ENCODE assay signal across 8 cellular contexts in genomic region chr7:135620980-135621850, GRCh38. TPM values are rescaled to one million over a fixed set of nuclear protein-coding genes. Genes with fewer than 3 reads are reported as not detected.
A peak's percentile ranks its signal among the peaks of the same experiment; 100 is the strongest.
DNase-seq lines count a peak whose midpoint lies in the region; ATAC-seq, FAIRE-seq and TF ChIP-seq lines count a peak whose summit lies in the region.

No MANE protein-coding gene starts in this region.

- peak; percentile 95 for ATAC-seq in IMR-90 (ENCODE audit: low read depth)
- ATAC-seq in GM19397 (IDR thresholded peaks at IDR 0.05; ENCODE audit: unreplicated experiment): no peak

- peak overlapping the region; percentile 48; the same call in 1 of the 2 replicates for H2BK20ac ChIP-seq in IMR-90 (ENCODE audit: low read depth, low read length)

- peak; percentile 93 for TF ChIP-seq CTCF in IMR-90 (conservative IDR thresholded peaks at IDR 0.05; ENCODE audit: low read depth, low read length)
- TF ChIP-seq CTCF in OCI-LY1 (IDR thresholded peaks at IDR 0.05; ENCODE audit: low read length): peak; percentile 99
- peak; percentile 80 for TF ChIP-seq CTCF in cardiac fibroblast (IDR thresholded peaks at IDR 0.05; ENCODE audit: low read depth, low read length)
- TF ChIP-seq CTCF in keratinocyte (optimal IDR thresholded peaks at IDR 0.05 in 1 of 3, IDR thresholded peaks at IDR 0.05 in 1 of 3, conservative IDR thresholded peaks at IDR 0.05 in 1 of 3; ENCODE audit: extremely low read depth in 1 of 3, insufficient read depth in 2 of 3, low read length in 3 of 3): peak in 2 of 3 experiments; percentile 63 to 72
- peak; percentile 65 to 88 (median 72) for TF ChIP-seq CTCF in thyroid gland (IDR thresholded peaks at IDR 0.05)

- TF ChIP-seq RAD21 in IMR-90 (IDR thresholded peaks at IDR 0.05; ENCODE audit: low read length): peak; percentile 76

- in situ Hi-C loops in IMR-90 (cut with MboI; ENCODE audit: low sequenced_read_pairs): no loop called here

- H4K20me1 ChIP-seq in IMR-90 (ENCODE audit: insufficient read depth, low read length) (no peaks in the 10 kb centered on the region), OCI-LY1 (ENCODE audit: insufficient read depth, low read length) (no peaks in the 10 kb centered on the region), keratinocyte (ENCODE audit: control insufficient read depth, extremely low read depth, insufficient read depth, low read length) (no peaks in the 10 kb centered on the region)

- H3K9ac ChIP-seq in IMR-90 (ENCODE audit: low read depth, low read length) (no peak overlapping the region), OCI-LY1 (ENCODE audit: low read length) (no peak overlapping the region), keratinocyte (ENCODE audit: control insufficient read depth, extremely low read depth, insufficient read depth, low read length) (no peak overlapping the region)

- H3K27me3 ChIP-seq in IMR-90 (ENCODE audit: control insufficient read depth, insufficient read depth, low read length): no peaks in the 10 kb centered on the region
- H3K27me3 ChIP-seq in OCI-LY1 (ENCODE audit: insufficient read depth, low read length): no peaks in the 10 kb centered on the region
- H3K27me3 ChIP-seq in keratinocyte (ENCODE audit: control insufficient read depth, extremely low read depth, insufficient read depth, low read length): no peaks in the 10 kb centered on the region
- no peaks in the 10 kb centered on the region for H3K27me3 ChIP-seq in thyroid gland

- H2AFZ ChIP-seq in IMR-90 (replicated peaks; ENCODE audit: low read length, poor library complexity) (no peak overlapping the region), OCI-LY1 (ENCODE audit: low read length) (no peak overlapping the region), keratinocyte (ENCODE audit: control insufficient read depth, low read length) (no peak overlapping the region)

- H3K79me2 ChIP-seq in OCI-LY1 (ENCODE audit: insufficient read depth, low read length) (peaks cover 3% of the 10 kb centered on the region; the same call in 1 of the 2 replicates), keratinocyte (ENCODE audit: control insufficient read depth, insufficient read depth, low read length) (no peaks in the 10 kb centered on the region)

- no peaks in the 10 kb centered on the region for H3K9me3 ChIP-seq in IMR-90 (ENCODE audit: control insufficient read depth, insufficient read depth, low read length)
- no peaks in the 10 kb centered on the region for H3K9me3 ChIP-seq in OCI-LY1 (ENCODE audit: low read length)
- H3K9me3 ChIP-seq in keratinocyte (ENCODE audit: control insufficient read depth, low read depth, low read length): no peaks in the 10 kb centered on the region
- no peaks in the 10 kb centered on the region for H3K9me3 ChIP-seq in thyroid gland

- no peak overlapping the region; the same call in 1 of the 2 replicates for H3K4ac ChIP-seq in IMR-90 (ENCODE audit: low read depth, low read length)

- no peak for TF ChIP-seq POLR2A in IMR-90 (IDR thresholded peaks at IDR 0.05; ENCODE audit: low read depth, low read length)
- no peak for TF ChIP-seq POLR2A in thyroid gland (IDR thresholded peaks at IDR 0.05)

- H4K8ac ChIP-seq in IMR-90 (ENCODE audit: low read depth in 2 of 2, low read length in 2 of 2): peak overlapping the region in 1 of 2 experiments; percentile 72; a peak in 2 of 4 replicates

- no peak overlapping the region for H3K14ac ChIP-seq in IMR-90 (replicated peaks; ENCODE audit: low read depth, low read length)

- H3K23ac ChIP-seq in IMR-90 (ENCODE audit: low read depth, low read length): no peak overlapping the region

- H2BK5ac ChIP-seq in IMR-90 (ENCODE audit: low read depth, low read length, poor library complexity, severe bottlenecking): peak overlapping the region; percentile 88

- no peaks in the 10 kb centered on the region for H3K79me1 ChIP-seq in IMR-90 (ENCODE audit: low read depth in 1 of 2, low read length in 2 of 2)

- dilution Hi-C loops in IMR-90 (cut with HindIII; ENCODE audit: low sequenced_read_pairs, unreplicated experiment) (no loop called here), keratinocyte (cut with MboI; ENCODE audit: extremely low pct_ligation_motif_present, low sequenced_read_pairs) (no loop called here)

- no peak overlapping the region for H3K56ac ChIP-seq in IMR-90 (ENCODE audit: extremely low read depth, insufficient read depth, low read length)

- peak overlapping the region; percentile 54 for H3K4me2 ChIP-seq in IMR-90 (ENCODE audit: low read depth, low read length)
- H3K4me2 ChIP-seq in OCI-LY1 (ENCODE audit: low read length): no peak overlapping the region
- no peak overlapping the region for H3K4me2 ChIP-seq in keratinocyte (ENCODE audit: control insufficient read depth, extremely low read depth, insufficient read depth, low read depth, low read length)

- H4K91ac ChIP-seq in IMR-90 (ENCODE audit: insufficient read depth, low read depth, low read length): no peak overlapping the region

- CTCF ChIA-PET in IMR-90 (lab: Yijun Ruan, JAX): interaction anchor here (0.6 to 1.5 kb wide), 12 partner anchors 9 to 1837 kb away, joined by 3 to 12 read pairs (median 3); no protein-coding TSS in a partner anchor

- intact Hi-C loops in IMR-90 (cut with micrococcal nuclease) (loop anchor here (1.0 to 5.0 kb wide), 6 partner anchors 24 to 388 kb away; partner anchors contain the start of gene STMP1), thyroid gland (cut with DNase I) (no loop called here)

- no peaks in the 10 kb centered on the region for H3K9me1 ChIP-seq in IMR-90 (ENCODE audit: insufficient read depth, low read length)
- H3K9me1 ChIP-seq in keratinocyte (ENCODE audit: control insufficient read depth, extremely low read depth, insufficient read depth, low read length): no peaks in the 10 kb centered on the region

- no peak overlapping the region for H2AK9ac ChIP-seq in IMR-90 (replicated peaks; ENCODE audit: low read depth, low read length, poor library complexity)

- no peak overlapping the region for H4K5ac ChIP-seq in IMR-90 (ENCODE audit: low read depth, low read length)

- DNase-seq in NOMO-1 treated with DMSO at 0.1 percent for 48 hours (lab: John Stamatoyannopoulos, UW; ENCODE audit: unreplicated experiment): peak; percentile 7
- DNase-seq in NOMO-1 treated with dmso at 0.1 percent for 144 hours (lab: John Stamatoyannopoulos, UW; ENCODE audit: unreplicated experiment): no peak
- peak; percentile 91 for DNase-seq in IMR-90
- peak; percentile 92 to 94 for DNase-seq in cardiac fibroblast (ENCODE audit: low read depth in 2 of 2)
- peak; percentile 17 for DNase-seq in keratinocyte (ENCODE audit: low read depth, low spot score)
- DNase-seq in thyroid gland: peak; percentile 59 to 68

- H3K4me1 ChIP-seq in IMR-90 (ENCODE audit: control insufficient read depth, insufficient read depth, low read length) (no peaks in the 10 kb centered on the region), OCI-LY1 (ENCODE audit: insufficient read depth, low read length, severe bottlenecking) (no peaks in the 10 kb centered on the region), keratinocyte (ENCODE audit: control insufficient read depth, extremely low read depth, insufficient read depth, low read length) (peaks cover 5% of the 10 kb centered on the region), thyroid gland (no peaks in the 10 kb centered on the region)

- H3K36me3 ChIP-seq in IMR-90 (ENCODE audit: control insufficient read depth, insufficient read depth, low read length): peaks cover 27% of the 10 kb centered on the region
- H3K36me3 ChIP-seq in OCI-LY1 (ENCODE audit: insufficient read depth, low read length): peaks cover 91% of the 10 kb centered on the region
- peaks cover 7 to 29% of the 10 kb centered on the region in 2 experiments for H3K36me3 ChIP-seq in keratinocyte (ENCODE audit: control insufficient read depth in 2 of 2, extremely low read depth in 1 of 2, insufficient read depth in 2 of 2, low read length in 2 of 2)
- peaks cover 21 to 47% of the 10 kb centered on the region in 2 donors for H3K36me3 ChIP-seq in thyroid gland

- no CpG with 5 or more reads among the region's 1 CpG for whole genome bisulfite sequencing in IMR-90 (ENCODE audit: extremely low coverage in 2 of 2, insufficient read length in 1 of 2), 2 experiments
- WGBS in thyroid gland, 2 donors: 50% methylated on average over 1 of the region's 1 CpG

- POLR2A ChIA-PET in IMR-90 (lab: Charles Lee; ENCODE audit: unreplicated experiment): interaction anchor here (0.5 kb wide), 1 partner anchor 43 kb away, joined by 3 read pairs; no protein-coding TSS in a partner anchor

- peak overlapping the region; percentile 56; the same call in 1 of the 2 replicates for H3K27ac ChIP-seq in IMR-90 (ENCODE audit: insufficient read depth, low read length)
- H3K27ac ChIP-seq in OCI-LY1 (ENCODE audit: low read depth, low read length, poor library complexity, severe bottlenecking): no peak overlapping the region
- H3K27ac ChIP-seq in keratinocyte (ENCODE audit: control insufficient read depth, insufficient read depth, low read length): no peak overlapping the region
- peak overlapping the region in 1 of 3 donors; percentile 38 for H3K27ac ChIP-seq in thyroid gland

- H2BK120ac ChIP-seq in IMR-90 (ENCODE audit: low read depth, low read length): no peak overlapping the region

- BruUV-seq in IMR-90 (replicated peaks; lab: Mats Ljungman, UMichigan): no TSS peak

- FAIRE-seq in keratinocyte (lab: Jason Lieb, UNC): peak; percentile 56

- H2BK15ac ChIP-seq in IMR-90 (ENCODE audit: low read depth, low read length): no peak overlapping the region

- no peak overlapping the region for H3K4me3 ChIP-seq in IMR-90 (ENCODE audit: insufficient read depth, low read depth, low read length)
- no peak overlapping the region for H3K4me3 ChIP-seq in OCI-LY1 (ENCODE audit: low read depth, low read length, poor library complexity, severe bottlenecking)
- H3K4me3 ChIP-seq in cardiac fibroblast (replicated peaks in 1 of 2; ENCODE audit: low read depth in 2 of 2, low read length in 2 of 2): no peak overlapping the region
- H3K4me3 ChIP-seq in keratinocyte (ENCODE audit: control insufficient read depth in 2 of 3, extremely low read depth in 1 of 3, insufficient read depth in 2 of 3, low read depth in 1 of 3, low read length in 3 of 3): no peak overlapping the region
- H3K4me3 ChIP-seq in thyroid gland (replicated peaks in 1 of 3): no peak overlapping the region

- no peaks in the 10 kb centered on the region; the same call in 1 of the 2 replicates for H3F3A ChIP-seq in OCI-LY1 (ENCODE audit: insufficient read depth, low read length)

- H2AK5ac ChIP-seq in IMR-90 (ENCODE audit: low read depth, low read length): no peak overlapping the region

- no peaks in the 10 kb centered on the region for H3K9me2 ChIP-seq in OCI-LY1 (ENCODE audit: low read depth, low read length)

- no peak overlapping the region for H3K18ac ChIP-seq in IMR-90 (ENCODE audit: low read depth, low read length)

RNA-seq across cellular contexts. Expression of gene STMP1, which starts 41.1 kb away (rescaled TPM):
- total RNA-seq in IMR-90 (2012; rRNA removed) (6.1 and 11.9 TPM in 2 replicates), thyroid gland (10 to 100 TPM; 28.2 to 42.2 (median 38.6) TPM)
- polyA plus RNA-seq in IMR-90 (2012; rRNA removed) (22.5 and 28.3 TPM in 2 replicates), keratinocyte (16.6 to 30.5 TPM (median 24.8 TPM) in 3 replicates)
- 5.2 and 13.9 TPM in 2 replicates for polyA plus RNA-seq in IMR-90 (2012; cell fraction: cytosol; rRNA removed)
- 1.3 and 9.0 TPM in 2 replicates for polyA plus RNA-seq in IMR-90 (2012; cell fraction: nucleus; rRNA removed; ENCODE audit: low replicate concordance)
- polyA plus RNA-seq in keratinocyte (2011; ENCODE audit: low read depth): 5.7 TPM
- 21.2 and 34.3 TPM in 2 replicates for polyA plus RNA-seq in keratinocyte (2011; cell fraction: cytosol; rRNA removed)
- polyA plus RNA-seq in keratinocyte (2011; cell fraction: nucleus; rRNA removed): 8.8 and 11.2 TPM in 2 replicates
- 23.6 and 31.3 TPM in 2 replicates for polyA plus RNA-seq in keratinocyte (2012; ENCODE audit: low replicate concordance)
- 6.4 to 13.8 TPM (median 7.7 TPM) in 3 replicates for polyA minus RNA-seq in keratinocyte
- polyA minus RNA-seq in keratinocyte (2011; cell fraction: cytosol; rRNA and poly(A)+ RNA removed): 20.1 TPM
- polyA minus RNA-seq in keratinocyte (2011; cell fraction: nucleus; rRNA and poly(A)+ RNA removed): 4.3 and 8.8 TPM in 2 replicates
